Comparison of ENCODE assay signal across 1 cellular context in the genomic region with DNA sequence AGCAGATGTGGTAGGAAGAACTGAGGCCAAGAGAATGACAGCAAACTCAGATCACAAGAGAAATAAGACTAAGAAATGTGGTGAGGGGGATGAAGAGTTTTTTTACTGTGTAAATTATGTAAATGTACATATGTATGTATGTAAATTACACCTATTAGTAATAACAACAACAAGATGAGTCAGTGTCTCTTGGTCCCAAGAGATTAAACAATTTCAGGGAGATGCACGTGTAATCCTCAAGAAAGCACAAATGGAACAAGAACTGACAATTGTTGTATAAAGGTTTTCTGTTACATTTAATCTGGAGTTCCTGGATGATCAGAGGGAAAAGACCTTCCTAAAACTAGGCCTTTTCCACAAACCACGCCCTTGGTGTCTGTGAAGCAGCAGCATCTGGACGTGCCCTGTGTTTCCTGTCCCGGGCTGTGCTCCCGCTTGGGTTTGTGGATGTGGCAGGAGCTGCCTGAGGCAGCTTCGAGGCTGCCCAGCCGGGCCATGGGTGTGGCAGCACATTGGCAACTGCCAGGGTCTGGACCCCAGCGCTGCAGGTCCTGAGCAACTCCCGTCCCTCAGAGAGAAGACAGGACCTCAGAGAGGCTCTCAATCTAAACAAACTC.
A peak's percentile ranks its signal among the peaks of the same experiment; 100 is the strongest.
TF ChIP-seq lines count a peak whose summit lies in the region.

No MANE protein-coding gene starts in this region.

TF ChIP-seq in SK-N-SH, 30 proteins besides CTCF, POLR2A, EP300 and RAD21:
- TF ChIP-seq TAF1 (IDR thresholded peaks at IDR 0.05; ENCODE audit: borderline replicate concordance, low read depth, low read length) = no peak
- TF ChIP-seq TCF12 (IDR thresholded peaks at IDR 0.05) = no peak
- TF ChIP-seq, protein P1, sequence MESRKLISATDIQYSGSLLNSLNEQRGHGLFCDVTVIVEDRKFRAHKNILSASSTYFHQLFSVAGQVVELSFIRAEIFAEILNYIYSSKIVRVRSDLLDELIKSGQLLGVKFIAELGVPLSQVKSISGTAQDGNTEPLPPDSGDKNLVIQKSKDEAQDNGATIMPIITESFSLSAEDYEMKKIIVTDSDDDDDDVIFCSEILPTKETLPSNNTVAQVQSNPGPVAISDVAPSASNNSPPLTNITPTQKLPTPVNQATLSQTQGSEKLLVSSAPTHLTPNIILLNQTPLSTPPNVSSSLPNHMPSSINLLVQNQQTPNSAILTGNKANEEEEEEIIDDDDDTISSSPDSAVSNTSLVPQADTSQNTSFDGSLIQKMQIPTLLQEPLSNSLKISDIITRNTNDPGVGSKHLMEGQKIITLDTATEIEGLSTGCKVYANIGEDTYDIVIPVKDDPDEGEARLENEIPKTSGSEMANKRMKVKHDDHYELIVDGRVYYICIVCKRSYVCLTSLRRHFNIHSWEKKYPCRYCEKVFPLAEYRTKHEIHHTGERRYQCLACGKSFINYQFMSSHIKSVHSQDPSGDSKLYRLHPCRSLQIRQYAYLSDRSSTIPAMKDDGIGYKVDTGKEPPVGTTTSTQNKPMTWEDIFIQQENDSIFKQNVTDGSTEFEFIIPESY (IDR thresholded peaks at IDR 0.05; ENCODE audit: borderline replicate concordance, low read depth) = no peak
- peak; percentile 65; the same call in 1 of the 2 replicates for TF ChIP-seq RCOR1 (IDR thresholded peaks at IDR 0.05; ENCODE audit: low read length)
- TF ChIP-seq ELF1 (IDR thresholded peaks at IDR 0.05) = no peak
- TF ChIP-seq FOXJ3 (CRISPR knock-in tag; IDR thresholded peaks at IDR 0.05) = peak; percentile 73
- TF ChIP-seq TEAD4 (IDR thresholded peaks at IDR 0.05; ENCODE audit: borderline replicate concordance, insufficient read depth) = no peak
- TF ChIP-seq, protein P2, sequence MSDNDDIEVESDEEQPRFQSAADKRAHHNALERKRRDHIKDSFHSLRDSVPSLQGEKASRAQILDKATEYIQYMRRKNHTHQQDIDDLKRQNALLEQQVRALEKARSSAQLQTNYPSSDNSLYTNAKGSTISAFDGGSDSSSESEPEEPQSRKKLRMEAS (IDR thresholded peaks at IDR 0.05; ENCODE audit: low read depth) = no peak
- TF ChIP-seq SMC3 (IDR thresholded peaks at IDR 0.05; ENCODE audit: low read depth, low read length) = no peak
- no peak for TF ChIP-seq SIN3A (IDR thresholded peaks at IDR 0.05; ENCODE audit: borderline replicate concordance, low read depth, low read length)
- TF ChIP-seq, protein P3, sequence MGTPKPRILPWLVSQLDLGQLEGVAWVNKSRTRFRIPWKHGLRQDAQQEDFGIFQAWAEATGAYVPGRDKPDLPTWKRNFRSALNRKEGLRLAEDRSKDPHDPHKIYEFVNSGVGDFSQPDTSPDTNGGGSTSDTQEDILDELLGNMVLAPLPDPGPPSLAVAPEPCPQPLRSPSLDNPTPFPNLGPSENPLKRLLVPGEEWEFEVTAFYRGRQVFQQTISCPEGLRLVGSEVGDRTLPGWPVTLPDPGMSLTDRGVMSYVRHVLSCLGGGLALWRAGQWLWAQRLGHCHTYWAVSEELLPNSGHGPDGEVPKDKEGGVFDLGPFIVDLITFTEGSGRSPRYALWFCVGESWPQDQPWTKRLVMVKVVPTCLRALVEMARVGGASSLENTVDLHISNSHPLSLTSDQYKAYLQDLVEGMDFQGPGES (IDR thresholded peaks at IDR 0.05; ENCODE audit: low read depth, low read length) = no peak
- TF ChIP-seq, protein P4, sequence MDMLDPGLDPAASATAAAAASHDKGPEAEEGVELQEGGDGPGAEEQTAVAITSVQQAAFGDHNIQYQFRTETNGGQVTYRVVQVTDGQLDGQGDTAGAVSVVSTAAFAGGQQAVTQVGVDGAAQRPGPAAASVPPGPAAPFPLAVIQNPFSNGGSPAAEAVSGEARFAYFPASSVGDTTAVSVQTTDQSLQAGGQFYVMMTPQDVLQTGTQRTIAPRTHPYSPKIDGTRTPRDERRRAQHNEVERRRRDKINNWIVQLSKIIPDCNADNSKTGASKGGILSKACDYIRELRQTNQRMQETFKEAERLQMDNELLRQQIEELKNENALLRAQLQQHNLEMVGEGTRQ (IDR thresholded peaks at IDR 0.05; ENCODE audit: borderline replicate concordance, low read depth, low read length) = no peak
- no peak for TF ChIP-seq MEF2A (IDR thresholded peaks at IDR 0.05; ENCODE audit: borderline replicate concordance, low read depth)
- TF ChIP-seq POLR2AphosphoS5 (IDR thresholded peaks at IDR 0.05; ENCODE audit: low read depth, low read length) = no peak
- TF ChIP-seq GABPA (IDR thresholded peaks at IDR 0.05; ENCODE audit: low read depth) = no peak
- TF ChIP-seq, protein P5, sequence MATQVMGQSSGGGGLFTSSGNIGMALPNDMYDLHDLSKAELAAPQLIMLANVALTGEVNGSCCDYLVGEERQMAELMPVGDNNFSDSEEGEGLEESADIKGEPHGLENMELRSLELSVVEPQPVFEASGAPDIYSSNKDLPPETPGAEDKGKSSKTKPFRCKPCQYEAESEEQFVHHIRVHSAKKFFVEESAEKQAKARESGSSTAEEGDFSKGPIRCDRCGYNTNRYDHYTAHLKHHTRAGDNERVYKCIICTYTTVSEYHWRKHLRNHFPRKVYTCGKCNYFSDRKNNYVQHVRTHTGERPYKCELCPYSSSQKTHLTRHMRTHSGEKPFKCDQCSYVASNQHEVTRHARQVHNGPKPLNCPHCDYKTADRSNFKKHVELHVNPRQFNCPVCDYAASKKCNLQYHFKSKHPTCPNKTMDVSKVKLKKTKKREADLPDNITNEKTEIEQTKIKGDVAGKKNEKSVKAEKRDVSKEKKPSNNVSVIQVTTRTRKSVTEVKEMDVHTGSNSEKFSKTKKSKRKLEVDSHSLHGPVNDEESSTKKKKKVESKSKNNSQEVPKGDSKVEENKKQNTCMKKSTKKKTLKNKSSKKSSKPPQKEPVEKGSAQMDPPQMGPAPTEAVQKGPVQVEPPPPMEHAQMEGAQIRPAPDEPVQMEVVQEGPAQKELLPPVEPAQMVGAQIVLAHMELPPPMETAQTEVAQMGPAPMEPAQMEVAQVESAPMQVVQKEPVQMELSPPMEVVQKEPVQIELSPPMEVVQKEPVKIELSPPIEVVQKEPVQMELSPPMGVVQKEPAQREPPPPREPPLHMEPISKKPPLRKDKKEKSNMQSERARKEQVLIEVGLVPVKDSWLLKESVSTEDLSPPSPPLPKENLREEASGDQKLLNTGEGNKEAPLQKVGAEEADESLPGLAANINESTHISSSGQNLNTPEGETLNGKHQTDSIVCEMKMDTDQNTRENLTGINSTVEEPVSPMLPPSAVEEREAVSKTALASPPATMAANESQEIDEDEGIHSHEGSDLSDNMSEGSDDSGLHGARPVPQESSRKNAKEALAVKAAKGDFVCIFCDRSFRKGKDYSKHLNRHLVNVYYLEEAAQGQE (IDR thresholded peaks at IDR 0.05; ENCODE audit: low read depth, low read length) = no peak
- TF ChIP-seq EZH2phosphoT487 (IDR thresholded peaks at IDR 0.05; ENCODE audit: borderline replicate concordance, low read depth) = no peak
- no peak for TF ChIP-seq JUND (IDR thresholded peaks at IDR 0.05)
- TF ChIP-seq CHD2 (IDR thresholded peaks at IDR 0.05; ENCODE audit: low read length, partially characterized antibody) = peak; percentile 48
- TF ChIP-seq NRF1 (IDR thresholded peaks at IDR 0.05; ENCODE audit: low read depth, low read length) = no peak
- no peak for TF ChIP-seq NFIC (IDR thresholded peaks at IDR 0.05; ENCODE audit: borderline replicate concordance)
- no peak for TF ChIP-seq FOSL2 (IDR thresholded peaks at IDR 0.05; ENCODE audit: borderline replicate concordance, low read depth)
- TF ChIP-seq, protein P6, sequence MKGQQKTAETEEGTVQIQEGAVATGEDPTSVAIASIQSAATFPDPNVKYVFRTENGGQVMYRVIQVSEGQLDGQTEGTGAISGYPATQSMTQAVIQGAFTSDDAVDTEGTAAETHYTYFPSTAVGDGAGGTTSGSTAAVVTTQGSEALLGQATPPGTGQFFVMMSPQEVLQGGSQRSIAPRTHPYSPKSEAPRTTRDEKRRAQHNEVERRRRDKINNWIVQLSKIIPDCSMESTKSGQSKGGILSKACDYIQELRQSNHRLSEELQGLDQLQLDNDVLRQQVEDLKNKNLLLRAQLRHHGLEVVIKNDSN (IDR thresholded peaks at IDR 0.05; ENCODE audit: borderline replicate concordance, low read depth) = no peak
- no peak for TF ChIP-seq RFX5 (IDR thresholded peaks at IDR 0.05; ENCODE audit: low read length)
- no peak for TF ChIP-seq YY1 (IDR thresholded peaks at IDR 0.05; ENCODE audit: low read depth)
- TF ChIP-seq MXI1 (IDR thresholded peaks at IDR 0.05; ENCODE audit: low read depth, low read length) = peak; percentile 52; the same call in 1 of the 2 replicates
- TF ChIP-seq GATA2 (CRISPR knock-in tag; IDR thresholded peaks at IDR 0.05) = peak; percentile 33; the same call in 1 of the 2 replicates
- TF ChIP-seq RXRA (IDR thresholded peaks at IDR 0.05; ENCODE audit: borderline replicate concordance, low read depth) = no peak
- TF ChIP-seq, protein P7, sequence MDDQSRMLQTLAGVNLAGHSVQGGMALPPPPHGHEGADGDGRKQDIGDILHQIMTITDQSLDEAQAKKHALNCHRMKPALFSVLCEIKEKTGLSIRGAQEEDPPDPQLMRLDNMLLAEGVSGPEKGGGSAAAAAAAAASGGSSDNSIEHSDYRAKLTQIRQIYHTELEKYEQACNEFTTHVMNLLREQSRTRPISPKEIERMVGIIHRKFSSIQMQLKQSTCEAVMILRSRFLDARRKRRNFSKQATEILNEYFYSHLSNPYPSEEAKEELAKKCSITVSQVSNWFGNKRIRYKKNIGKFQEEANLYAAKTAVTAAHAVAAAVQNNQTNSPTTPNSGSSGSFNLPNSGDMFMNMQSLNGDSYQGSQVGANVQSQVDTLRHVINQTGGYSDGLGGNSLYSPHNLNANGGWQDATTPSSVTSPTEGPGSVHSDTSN (IDR thresholded peaks at IDR 0.05) = no peak
- TF ChIP-seq FOXM1 (IDR thresholded peaks at IDR 0.05; ENCODE audit: low read depth) = no peak
TF ChIP-seq in SK-N-SH: peak in this region for 5.
